In the genomic region with DNA sequence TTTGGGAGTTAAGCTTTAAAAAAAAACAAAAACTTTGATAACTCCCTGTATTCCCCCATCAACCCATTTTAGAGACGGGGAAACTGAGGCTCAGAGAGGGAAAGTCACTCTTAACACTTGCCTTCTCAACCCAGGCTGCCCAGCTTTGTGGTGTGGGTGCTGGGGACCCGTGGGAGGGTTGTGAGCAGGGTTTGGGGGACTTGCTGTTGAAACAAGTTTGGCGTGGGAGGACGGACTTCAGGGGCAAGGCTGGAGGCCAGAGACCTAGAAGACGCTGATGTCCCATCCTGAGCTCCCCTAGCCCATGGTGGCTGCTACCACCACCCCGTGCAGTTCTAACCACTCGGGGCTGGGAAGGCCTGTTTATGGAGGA, we compare ENCODE assay signal across 8 cellular contexts. TPM values are rescaled to one million over a fixed set of nuclear protein-coding genes. Genes with fewer than 3 reads are reported as not detected.
A peak's percentile ranks its signal among the peaks of the same experiment; 100 is the strongest.
DNase-seq lines count a peak whose midpoint lies in the region; ATAC-seq, FAIRE-seq and TF ChIP-seq lines count a peak whose summit lies in the region.

No MANE protein-coding gene starts in this region.

- peak overlapping the region; percentile 100 for H3K4me2 ChIP-seq in BLaER1
- peak overlapping the region; percentile 51 for H3K4me2 ChIP-seq in neuronal stem cell (ENCODE audit: insufficient read depth, low read length, poor library complexity, severe bottlenecking)

- ATAC-seq in HG03565 (IDR thresholded peaks at IDR 0.05; ENCODE audit: unreplicated experiment), result no peak

- no peak overlapping the region for H3K4ac ChIP-seq in neuronal stem cell (ENCODE audit: low read length)

- peak overlapping the region; percentile 19 for H2BK12ac ChIP-seq in neuronal stem cell (ENCODE audit: low read length)

- peak overlapping the region; percentile 82 for H3K18ac ChIP-seq in neuronal stem cell (ENCODE audit: low read length)

- no CpG with 5 or more reads among the region's 7 CpGs for WGBS in neuronal stem cell (ENCODE audit: extremely low coverage in 2 of 2, insufficient read length in 2 of 2, insufficient replicate concordance in 1 of 2), 2 donors

- TF ChIP-seq CTCF in choroid plexus epithelial cell (conservative IDR thresholded peaks at IDR 0.05; ENCODE audit: low read depth, low read length), result no peak

- H3K23ac ChIP-seq in neuronal stem cell (ENCODE audit: low read depth, low read length, poor library complexity), result no peak overlapping the region

- H4K20me1 ChIP-seq in BLaER1, result peaks cover 55% of the 10 kb centered on the region

- no peak overlapping the region for H2BK5ac ChIP-seq in neuronal stem cell (ENCODE audit: low read length)

- no peak overlapping the region for H2BK120ac ChIP-seq in neuronal stem cell (ENCODE audit: low read depth, low read length)

- no peak overlapping the region for H3K27ac ChIP-seq in BLaER1
- peak overlapping the region; percentile 27 for H3K27ac ChIP-seq in neuronal stem cell (replicated peaks; ENCODE audit: low read length)

- H3K27me3 ChIP-seq in BLaER1 (no peaks in the 10 kb centered on the region), MG63 (no peaks in the 10 kb centered on the region), neuronal stem cell (ENCODE audit: control insufficient read depth in 3 of 3, insufficient read depth in 3 of 3, low read depth in 1 of 3, low read length in 3 of 3) (no peaks in the 10 kb centered on the region)

- peaks cover 40% of the 10 kb centered on the region for H3K36me3 ChIP-seq in BLaER1
- no peaks in the 10 kb centered on the region for H3K36me3 ChIP-seq in MG63
- H3K36me3 ChIP-seq in neuronal stem cell (replicated peaks in 1 of 2; ENCODE audit: control insufficient read depth in 2 of 2, insufficient read depth in 2 of 2, low read length in 2 of 2), result peaks cover 6 to 32% of the 10 kb centered on the region in 2 donors

- H3K9ac ChIP-seq in BLaER1 (no peak overlapping the region), neuronal stem cell (ENCODE audit: low read depth, low read length, poor library complexity) (no peak overlapping the region)

- peak overlapping the region; percentile 90 for H2AFZ ChIP-seq in neuronal stem cell (ENCODE audit: low read length)

- no peak overlapping the region for H4K91ac ChIP-seq in neuronal stem cell (ENCODE audit: low read depth, low read length, poor library complexity)

- peak overlapping the region; percentile 80 for H2AK5ac ChIP-seq in neuronal stem cell (ENCODE audit: low read depth, low read length)

- DNase-seq in MG63, result no peak
- DNase-seq in choroid plexus epithelial cell (ENCODE audit: low read depth), result no peak
- DNase-seq in neuronal stem cell (ENCODE audit: low spot score), result no peak
- no peak for DNase-seq in Kasumi-1 (lab: John Stamatoyannopoulos, UW)
- DNase-seq in HuH-7.5 (ENCODE audit: low spot score), result no peak
- DNase-seq in GM19239 (ENCODE audit: insufficient read length, low spot score), result no peak

- H3K4me3 ChIP-seq in BLaER1 (no peak overlapping the region; the same call in 1 of the 2 replicates), MG63 (peak overlapping the region; percentile 91), choroid plexus epithelial cell (ENCODE audit: low read depth, low read length) (peak overlapping the region; percentile 37), neuronal stem cell (ENCODE audit: low read length in 2 of 2) (peak overlapping the region; percentile 18 to 65)

- H3K4me1 ChIP-seq in BLaER1 (peaks cover 30% of the 10 kb centered on the region), neuronal stem cell (ENCODE audit: control insufficient read depth in 2 of 2, insufficient read depth in 1 of 2, low read depth in 1 of 2, low read length in 2 of 2) (peaks cover 2 to 6% of the 10 kb centered on the region in 2 donors)

- no peak for FAIRE-seq in GM19239 (lab: Jason Lieb, UNC)

- no peak overlapping the region for H4K8ac ChIP-seq in neuronal stem cell (ENCODE audit: low read depth, low read length)

- H2BK15ac ChIP-seq in neuronal stem cell (ENCODE audit: low read length), result no peak overlapping the region

- H3K79me1 ChIP-seq in neuronal stem cell (ENCODE audit: low read depth, low read length), result peaks cover 10% of the 10 kb centered on the region

- peak overlapping the region; percentile 79 for H3K14ac ChIP-seq in neuronal stem cell (ENCODE audit: low read length)

- no peaks in the 10 kb centered on the region for H3K9me3 ChIP-seq in BLaER1
- no peaks in the 10 kb centered on the region for H3K9me3 ChIP-seq in MG63
- H3K9me3 ChIP-seq in neuronal stem cell (replicated peaks in 1 of 2; ENCODE audit: control insufficient read depth in 2 of 2, insufficient read depth in 1 of 2, low read depth in 1 of 2, low read length in 2 of 2), result peaks cover 0 to 2% of the 10 kb centered on the region in 2 donors

RNA-seq across cellular contexts. Expression of a gene that starts 0.7 kb away (rescaled TPM):
- 13.1 and 25.3 TPM in 2 replicates for total RNA-seq in MG63 (2014; rRNA removed; shearing (Covaris generic); ENCODE audit: low replicate concordance)
- polyA plus RNA-seq in neuronal stem cell (2013, experiment 1 of 2), result 23.9 TPM
- polyA plus RNA-seq in neuronal stem cell (2013, experiment 2 of 2), result 25.3 TPM

RNA-seq across cellular contexts. Expression of a gene that starts 20.7 kb away (rescaled TPM):
- total RNA-seq in MG63 (2014; rRNA removed; shearing (Covaris generic); ENCODE audit: low replicate concordance), result 1.9 and 2.1 TPM in 2 replicates
- polyA plus RNA-seq in neuronal stem cell (2013, experiment 1 of 2), result 0.11 TPM
- polyA plus RNA-seq in neuronal stem cell (2013, experiment 2 of 2), result 0.12 TPM

RNA-seq across cellular contexts. Expression of a gene that starts 42.1 kb away (rescaled TPM):
- total RNA-seq in MG63 (2014; rRNA removed; shearing (Covaris generic); ENCODE audit: low replicate concordance), result not detected in 2 replicates
- polyA plus RNA-seq in neuronal stem cell (2013, experiment 1 of 2), result 0.46 TPM
- 0.47 TPM for polyA plus RNA-seq in neuronal stem cell (2013, experiment 2 of 2)

RNA-seq across cellular contexts. Expression of a gene that starts 54.6 kb away (rescaled TPM):
- total RNA-seq in MG63 (2014; rRNA removed; shearing (Covaris generic); ENCODE audit: low replicate concordance), result 42.5 and 43.5 TPM in 2 replicates
- polyA plus RNA-seq in neuronal stem cell (2013, experiment 1 of 2), result 76.9 TPM
- 73.8 TPM for polyA plus RNA-seq in neuronal stem cell (2013, experiment 2 of 2)
